ENCODE assay signal across 8 cellular contexts in the genomic region with DNA sequence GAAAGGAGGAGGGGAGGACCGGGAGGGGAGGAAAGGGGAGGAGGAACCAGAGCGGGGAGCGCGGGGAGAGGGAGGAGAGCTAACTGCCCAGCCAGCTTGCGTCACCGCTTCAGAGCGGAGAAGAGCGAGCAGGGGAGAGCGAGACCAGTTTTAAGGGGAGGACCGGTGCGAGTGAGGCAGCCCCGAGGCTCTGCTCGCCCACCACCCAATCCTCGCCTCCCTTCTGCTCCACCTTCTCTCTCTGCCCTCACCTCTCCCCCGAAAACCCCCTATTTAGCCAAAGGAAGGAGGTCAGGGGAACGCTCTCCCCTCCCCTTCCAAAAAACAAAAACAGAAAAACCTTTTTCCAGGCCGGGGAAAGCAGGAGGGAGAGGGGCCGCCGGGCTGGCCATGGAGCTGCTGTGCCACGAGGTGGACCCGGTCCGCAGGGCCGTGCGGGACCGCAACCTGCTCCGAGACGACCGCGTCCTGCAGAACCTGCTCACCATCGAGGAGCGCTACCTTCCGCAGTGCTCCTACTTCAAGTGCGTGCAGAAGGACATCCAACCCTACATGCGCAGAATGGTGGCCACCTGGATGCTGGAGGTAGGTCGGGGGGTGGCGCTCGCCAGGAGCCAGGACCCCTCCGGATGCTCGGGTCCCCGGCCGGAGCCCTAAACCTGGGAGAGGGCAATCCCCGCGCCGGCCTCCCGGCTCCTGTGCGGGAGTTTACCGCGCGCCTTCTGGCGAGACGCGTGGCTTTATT. TPM values are rescaled to one million over a fixed set of nuclear protein-coding genes. Genes with fewer than 3 reads are reported as not detected.
DNase-seq lines count a peak whose midpoint lies in the region; ATAC-seq and TF ChIP-seq lines count a peak whose summit lies in the region.

Gene CCND2 (plus strand): TSS at position 112 of the 745 bp plus-strand sequence. CDS start 279 bp downstream, at position 391.

- peak within 1 kb of the TSS; percentile 97 for H3K27ac Mint-ChIP-seq in activated T-cell treated with anti-CD3 and anti-CD28 coated beads, Interleukin-2, amount 50 U/mL, for 72 hours

- peaks cover 44% of the 10 kb centered on the region for H3K4me1 ChIP-seq in BLaER1
- peaks cover 46 to 99% (median 55%) of the 10 kb centered on the region in 3 donors for H3K4me1 ChIP-seq in esophagus squamous epithelium
- peaks cover 35% of the 10 kb centered on the region for H3K4me1 ChIP-seq in mucosa of stomach (ENCODE audit: control insufficient read depth, insufficient read depth, low read length)

- H3K4me3 ChIP-seq in BLaER1 (peak within 1 kb of the TSS; percentile 55), esophagus squamous epithelium (peak within 1 kb of the TSS; percentile 54 to 94 (median 84)), mucosa of stomach (ENCODE audit: low read length) (peak within 1 kb of the TSS; percentile 25)

- H3K4me1 Mint-ChIP-seq in activated T-cell treated with anti-CD3 and anti-CD28 coated beads, Interleukin-2, amount 50 U/mL, for 72 hours (ENCODE audit: low read depth), result peaks cover 41% of the 10 kb centered on the region

- peak within 1 kb of the TSS; percentile 98 to 99 for H3K4me3 Mint-ChIP-seq in activated T-cell treated with anti-CD3 and anti-CD28 coated beads, Interleukin-2, amount 50 U/mL, for 72 hours

- H3K27me3 ChIP-seq in BLaER1 (peaks cover 96% of the 10 kb centered on the region), esophagus squamous epithelium (peaks cover 0 to 77% (median 0%) of the 10 kb centered on the region in 4 donors), mucosa of stomach (ENCODE audit: control insufficient read depth, insufficient read depth, low read length) (peaks cover 83% of the 10 kb centered on the region)

- H4K20me1 ChIP-seq in BLaER1, result peaks cover 70% of the 10 kb centered on the region

- peak in 3 of 4 donors; percentile 88 to 97 (median 95) for TF ChIP-seq POLR2A in esophagus squamous epithelium (IDR thresholded peaks at IDR 0.05)

- H3K36me3 ChIP-seq in BLaER1, result no peaks in the 10 kb centered on the region
- peaks cover 0 to 15% (median 0%) of the 10 kb centered on the region in 3 donors for H3K36me3 ChIP-seq in esophagus squamous epithelium
- H3K36me3 ChIP-seq in mucosa of stomach (ENCODE audit: control insufficient read depth, insufficient read depth, low read length), result no peaks in the 10 kb centered on the region

- TF ChIP-seq CTCF in GM20000 (IDR thresholded peaks at IDR 0.05; ENCODE audit: extremely low read depth, missing control alignments), result no peak
- TF ChIP-seq CTCF in esophagus squamous epithelium (IDR thresholded peaks at IDR 0.05), result peak in 1 of 6 experiments; percentile 5

- peak within 1 kb of the TSS; percentile 69 for H3K4me2 ChIP-seq in BLaER1

- H3K36me3 Mint-ChIP-seq in activated T-cell treated with anti-CD3 and anti-CD28 coated beads, Interleukin-2, amount 50 U/mL, for 72 hours (ENCODE audit: insufficient read depth in 2 of 2), result peaks cover 27 to 42% of the 10 kb centered on the region in 2 donors

- no peaks in the 10 kb centered on the region for H3K9me3 ChIP-seq in BLaER1
- H3K9me3 ChIP-seq in esophagus squamous epithelium, result no peaks in the 10 kb centered on the region
- no peaks in the 10 kb centered on the region for H3K9me3 ChIP-seq in mucosa of stomach (ENCODE audit: control insufficient read depth, low read length)

- H3K27me3 Mint-ChIP-seq in activated T-cell treated with anti-CD3 and anti-CD28 coated beads, Interleukin-2, amount 50 U/mL, for 72 hours (ENCODE audit: low read depth), result no peaks in the 10 kb centered on the region

- peak; percentile 12 to 25 for ATAC-seq in activated T-cell treated with anti-CD3 and anti-CD28 coated beads, Interleukin-2, amount 50 U/mL, for 72 hours (replicated peaks in 1 of 2)

- H3K27ac ChIP-seq in BLaER1 (no peak within 1 kb of the TSS), esophagus squamous epithelium (peak within 1 kb of the TSS; percentile 82 to 97 (median 94))

- WGBS in esophagus squamous epithelium, 2 donors, result 1% methylated on average over 18 to 32 of the region's 52 CpGs

- no peak within 1 kb of the TSS for H3K9ac ChIP-seq in BLaER1
- H3K9ac ChIP-seq in mucosa of stomach (ENCODE audit: low read length), result peak within 1 kb of the TSS; percentile 68

- H3K9me3 Mint-ChIP-seq in activated T-cell treated with anti-CD3 and anti-CD28 coated beads, Interleukin-2, amount 50 U/mL, for 72 hours, result no peaks in the 10 kb centered on the region

- intact Hi-C loops in esophagus squamous epithelium (cut with DNase I), result no loop called here

- DNase-seq in GM20000 (ENCODE audit: low spot score) (peak; percentile 88), NCI-H2227 (lab: John Stamatoyannopoulos, UW; ENCODE audit: unreplicated experiment) (peak; percentile 17), esophagus squamous epithelium (lab: John Stamatoyannopoulos, UW) (no peak), NCI-H2081 (lab: John Stamatoyannopoulos, UW) (no peak)
- peak; percentile 83 to 84 for DNase-seq in activated T-cell treated with anti-CD3 and anti-CD28 coated beads, Interleukin-2, amount 50 U/mL, for 72 hours
- DNase-seq in stimulated activated CD8-positive, alpha-beta memory T cell treated with anti-CD3 and anti-CD28 coated beads, Interleukin-7, amount 100 ng/mL, for 48 hours (ENCODE audit: extremely low read depth in 1 of 2, low read depth in 1 of 2), result peak; percentile 70 to 83

RNA-seq across cellular contexts. Expression of gene CCND2, which starts in this region (rescaled TPM):
- 100 to 1,000 TPM; 445 to 502 TPM for total RNA-seq in activated T-cell treated with anti-CD3 and anti-CD28 coated beads, Interleukin-2, amount 50 U/mL, for 72 hours
- 10 to 100 TPM; 13.9 to 49.8 (median 35.9) TPM for total RNA-seq in esophagus squamous epithelium

Comparison
In these comparisons a context has a peak if more than half of its experiments do, and no peak if none do; other contexts are left out.
1. RNA of gene CCND2 (total RNA-seq): 445 to 502 TPM in activated T-cell treated with anti-CD3 and anti-CD28 coated beads, Interleukin-2, amount 50 U/mL, for 72 hours; 13.9 to 49.8 TPM in esophagus squamous epithelium; every median in the first group is over 4 times any median in the second.
2. H3K4me3 ChIP-seq: peak in every context shown above with its lines; median percentile 84 in esophagus squamous epithelium; 55 in BLaER1; 25 in mucosa of stomach.
3. DNase-seq: peak in GM20000 (single experiment), NCI-H2227 (single experiment), activated T-cell treated with anti-CD3 and anti-CD28 coated beads, Interleukin-2, amount 50 U/mL, for 72 hours (2 of 2) and stimulated activated CD8-positive, alpha-beta memory T cell treated with anti-CD3 and anti-CD28 coated beads, Interleukin-7, amount 100 ng/mL, for 48 hours (2 of 2); none in esophagus squamous epithelium (single experiment) and NCI-H2081 (0 of 2).